In genomic region chr10:17075510-17075909, GRCh38 we compare ENCODE assay signal across 1 cellular context.
TF ChIP-seq lines count a peak whose summit lies in the region.

No MANE protein-coding gene starts in this region.

TF ChIP-seq in IMR-90, 13 proteins besides CTCF, POLR2A, EP300 and RAD21 (continued from another document):
- TF ChIP-seq ELK1 (IDR thresholded peaks at IDR 0.05; ENCODE audit: borderline replicate concordance, low read depth, low read length) (no peak), SMC3 (IDR thresholded peaks at IDR 0.05; ENCODE audit: low read depth, low read length) (0 out of 2 replicates have a peak, but pooled peaks have one; percentile 2), CHD1 (IDR thresholded peaks at IDR 0.05; ENCODE audit: low read depth, low read length) (no peak), BHLHE40 (IDR thresholded peaks at IDR 0.05; ENCODE audit: low read depth, low read length) (peak; percentile 54; the same call in 1 of the 2 replicates)
